9 cellular contexts compared by ENCODE assay signal in genomic region chr9:4491621-4491975, GRCh38. TPM values are rescaled to one million over a fixed set of nuclear protein-coding genes. Genes with fewer than 3 reads are reported as not detected.
A peak's percentile ranks its signal among the peaks of the same experiment; 100 is the strongest.
DNase-seq lines count a peak whose midpoint lies in the region; FAIRE-seq and TF ChIP-seq lines count a peak whose summit lies in the region.
"Had no signal": no experiment of that assay in that cellular context is flagged by ENCODE, and none has a peak within 500 bp of the region (broad histone marks: within the 10 kb centered on the region; RNA-seq: fewer than 3 reads in every experiment).

No MANE protein-coding gene starts in this region.

- no peaks in the 10 kb centered on the region for H3K9me3 Mint-ChIP-seq in activated naive CD4-positive, alpha-beta T cell treated with anti-CD3 and anti-CD28 coated beads, Interleukin-2, amount 50 U/mL, for 24 hours

- H3K4me3 ChIP-seq in ascending aorta (peak overlapping the region; percentile 67 to 87), kidney (ENCODE audit: low read length in 2 of 2) (peak overlapping the region; percentile 70 to 89), suprapubic skin (peak overlapping the region; percentile 70), uterus (peak overlapping the region in 1 of 2 donors; percentile 53), OCI-LY7 (ENCODE audit: low read depth, low read length, poor library complexity, severe bottlenecking) (no peak overlapping the region)

- CTCF ChIA-PET in OCI-LY7 (lab: Charles Lee; ENCODE audit: unreplicated experiment), result no interaction called here

- H3K27ac Mint-ChIP-seq in activated naive CD4-positive, alpha-beta T cell treated with anti-CD3 and anti-CD28 coated beads, Interleukin-2, amount 50 U/mL, for 24 hours, result no peak overlapping the region

- H3K27ac ChIP-seq in ascending aorta (no peak overlapping the region), kidney (ENCODE audit: low read depth in 2 of 2, low read length in 2 of 2) (peak overlapping the region; percentile 57 to 79), suprapubic skin (no peak overlapping the region), uterus (no peak overlapping the region), OCI-LY7 (ENCODE audit: low read depth, low read length, poor library complexity, severe bottlenecking) (no peak overlapping the region)

- BruUV-seq in OCI-LY7 (replicated peaks; lab: Mats Ljungman, UMichigan), result no TSS peak

- peaks cover 28% of the 10 kb centered on the region for H3K4me1 Mint-ChIP-seq in activated naive CD4-positive, alpha-beta T cell treated with anti-CD3 and anti-CD28 coated beads, Interleukin-2, amount 50 U/mL, for 24 hours

- H4K20me1 ChIP-seq in OCI-LY7 (ENCODE audit: insufficient read depth, low read length), result no peaks in the 10 kb centered on the region

- H3K27me3 Mint-ChIP-seq in activated naive CD4-positive, alpha-beta T cell treated with anti-CD3 and anti-CD28 coated beads, Interleukin-2, amount 50 U/mL, for 24 hours, result peaks cover 43% of the 10 kb centered on the region

- H3K79me2 ChIP-seq in OCI-LY7 (ENCODE audit: insufficient read depth, low read depth, low read length), result no peaks in the 10 kb centered on the region

- TF ChIP-seq EP300 in suprapubic skin (IDR thresholded peaks at IDR 0.05), result no peak

- H3K27me3 ChIP-seq in ascending aorta (no peaks in the 10 kb centered on the region), suprapubic skin (no peaks in the 10 kb centered on the region), uterus (no peaks in the 10 kb centered on the region)

- peaks cover 2% of the 10 kb centered on the region for H3K36me3 Mint-ChIP-seq in activated naive CD4-positive, alpha-beta T cell treated with anti-CD3 and anti-CD28 coated beads, Interleukin-2, amount 50 U/mL, for 24 hours

- intact Hi-C loops in ascending aorta (cut with DNase I) (loop anchor here (5.0 to 10.0 kb wide), 2 partner anchors 177 to 964 kb away; partner anchors contain the start of gene RFX3), kidney (cut with DNase I) (no loop called here), uterus (cut with DNase I; ENCODE audit: low total_unique reads) (no loop called here), OCI-LY7 (cut with micrococcal nuclease; ENCODE audit: unreplicated experiment) (no loop called here)

- DNase-seq in activated naive CD4-positive, alpha-beta T cell treated with anti-CD3 and anti-CD28 coated beads, Interleukin-2, amount 50 U/mL, for 16 hours, result no peak
- no peak for DNase-seq in ascending aorta (ENCODE audit: low spot score in 2 of 2)
- DNase-seq in kidney, result no peak
- DNase-seq in suprapubic skin (ENCODE audit: low spot score in 2 of 2), result no peak
- no peak for DNase-seq in uterus
- DNase-seq in GM12891 (ENCODE audit: insufficient read length, low spot score), result no peak
- no peak for DNase-seq in OCI-LY7 (ENCODE audit: low spot score)
- DNase-seq: cerebellar nuclear complex had no signal

- H2AFZ ChIP-seq in OCI-LY7 (ENCODE audit: low read length), result no peak overlapping the region

- 28% methylated on average over 7 of the region's 7 CpGs for WGBS in suprapubic skin

- no peak overlapping the region for H3K4me2 ChIP-seq in OCI-LY7 (ENCODE audit: low read length)

- H3K9me2 ChIP-seq in OCI-LY7 (ENCODE audit: insufficient read depth, low read length), result no peaks in the 10 kb centered on the region

- TF ChIP-seq CTCF in ascending aorta (IDR thresholded peaks at IDR 0.05) (no peak), kidney (IDR thresholded peaks at IDR 0.05; ENCODE audit: borderline replicate concordance, extremely low read depth, insufficient read depth) (no peak), suprapubic skin (IDR thresholded peaks at IDR 0.05) (no peak), uterus (IDR thresholded peaks at IDR 0.05) (no peak), OCI-LY7 (conservative IDR thresholded peaks at IDR 0.05; ENCODE audit: low read length) (no peak)

- H3K4me1 ChIP-seq in ascending aorta (peaks cover 0 to 6% of the 10 kb centered on the region in 2 donors), kidney (ENCODE audit: control insufficient read depth in 1 of 2, insufficient read depth in 1 of 2, low read depth in 1 of 2, low read length in 2 of 2) (peaks cover 0 to 11% of the 10 kb centered on the region in 2 donors), suprapubic skin (peaks cover 17% of the 10 kb centered on the region), uterus (no peaks in the 10 kb centered on the region), OCI-LY7 (ENCODE audit: insufficient read depth, low read length, poor library complexity, severe bottlenecking) (no peaks in the 10 kb centered on the region)

- peak overlapping the region; percentile 87 for H3K4me3 Mint-ChIP-seq in activated naive CD4-positive, alpha-beta T cell treated with anti-CD3 and anti-CD28 coated beads, Interleukin-2, amount 50 U/mL, for 24 hours

- H3K36me3 ChIP-seq in ascending aorta (no peaks in the 10 kb centered on the region), kidney (ENCODE audit: control insufficient read depth in 1 of 2, insufficient read depth in 2 of 2, low read length in 2 of 2) (no peaks in the 10 kb centered on the region), suprapubic skin (no peaks in the 10 kb centered on the region), uterus (no peaks in the 10 kb centered on the region), OCI-LY7 (ENCODE audit: insufficient read depth, low read length) (no peaks in the 10 kb centered on the region)

- H3K9me3 ChIP-seq in ascending aorta (no peaks in the 10 kb centered on the region), kidney (ENCODE audit: control insufficient read depth in 1 of 2, low read length in 2 of 2) (no peaks in the 10 kb centered on the region), suprapubic skin (no peaks in the 10 kb centered on the region), uterus (no peaks in the 10 kb centered on the region), OCI-LY7 (ENCODE audit: low read length) (no peaks in the 10 kb centered on the region)

- peak overlapping the region in 1 of 2 donors; percentile 88 for H3K9ac ChIP-seq in kidney (ENCODE audit: low read length in 2 of 2)

- POLR2A ChIA-PET in OCI-LY7 (lab: Charles Lee), result interaction anchor here (0.6 to 1.3 kb wide), 2 partner anchors 9 to 1447 kb away, joined by 3 read pairs; no protein-coding TSS in a partner anchor

- FAIRE-seq in kidney (lab: Jason Lieb, UNC) (no peak), GM12891 (lab: Jason Lieb, UNC) (no peak)

- TF ChIP-seq POLR2A in suprapubic skin (IDR thresholded peaks at IDR 0.05) (no peak), uterus (IDR thresholded peaks at IDR 0.05) (no peak), GM12891 (IDR thresholded peaks at IDR 0.05; ENCODE audit: low read depth, low read length) (no peak)

TF ChIP-seq in GM12891, 5 proteins besides CTCF, POLR2A, EP300 and RAD21:
- TF ChIP-seq PAX5 (IDR thresholded peaks at IDR 0.05; ENCODE audit: insufficient read depth, low read length, severe bottlenecking), result no peak
- TF ChIP-seq POU2F2 (IDR thresholded peaks at IDR 0.05; ENCODE audit: low read depth, low read length), result no peak
- TF ChIP-seq POLR2AphosphoS5 (IDR thresholded peaks at IDR 0.05; ENCODE audit: low read depth, low read length), result no peak
- TF ChIP-seq SPI1 (IDR thresholded peaks at IDR 0.05; ENCODE audit: low read depth, low read length), result no peak
- TF ChIP-seq TAF1 (IDR thresholded peaks at IDR 0.05; ENCODE audit: low read depth, low read length), result no peak

RNA-seq across cellular contexts. Expression of gene SLC1A1, which starts 1.3 kb away (rescaled TPM):
- 6.5 TPM for total RNA-seq in ascending aorta
- total RNA-seq in kidney, result 19.0 TPM
- 19.6 TPM for polyA plus RNA-seq in kidney (ENCODE audit: insufficient read depth, low read depth, low replicate concordance)
- 1 to 10 TPM; 1.0 to 2.4 (median 1.6) TPM for total RNA-seq in suprapubic skin
- total RNA-seq in uterus, result 10 to 100 TPM in 2 of 4 donors, 1 to 10 TPM in 2; 6.8 to 19.2 (median 11.8) TPM
- polyA plus RNA-seq in GM12891 (2012; ENCODE audit: low read depth, missing spikeins), result 10.4 TPM
- not detected in 2 replicates for total RNA-seq in OCI-LY7 (2014; rRNA removed; shearing (Covaris generic))
- total RNA-seq in OCI-LY7 (2022), result not detected in 2 replicates

Comparison
In these comparisons a context has a peak if more than half of its experiments do, and no peak if none do; other contexts are left out.
1. H3K27ac ChIP-seq: peak in kidney (2 of 2); none in ascending aorta (0 of 2), suprapubic skin (single experiment), uterus (0 of 2) and OCI-LY7 (single experiment).